In genomic region chr7:84701524-84702306, GRCh38 we compare ENCODE assay signal across 10 cellular contexts.
A peak's percentile ranks its signal among the peaks of the same experiment; 100 is the strongest.
DNase-seq lines count a peak whose midpoint lies in the region; ATAC-seq and TF ChIP-seq lines count a peak whose summit lies in the region.
"Had no signal": no experiment of that assay in that cellular context is flagged by ENCODE, and none has a peak within 500 bp of the region (broad histone marks: within the 10 kb centered on the region; RNA-seq: fewer than 3 reads in every experiment).

No MANE protein-coding gene starts in this region.

- no peaks in the 10 kb centered on the region for H3K36me3 ChIP-seq in HCT116 (ENCODE audit: control insufficient read depth in 1 of 2, insufficient read depth in 2 of 2, low read length in 2 of 2)

- no peaks in the 10 kb centered on the region for H4K20me1 ChIP-seq in HCT116 (ENCODE audit: insufficient read depth)

- no peaks in the 10 kb centered on the region for H3K9me3 ChIP-seq in HCT116 (ENCODE audit: control insufficient read depth in 1 of 2, insufficient read depth in 1 of 2, low read depth in 1 of 2, low read length in 2 of 2)

- H3K27me3 ChIP-seq in HCT116 (ENCODE audit: insufficient read depth, low read length), result no peaks in the 10 kb centered on the region
- H3K27me3 ChIP-seq: dorsolateral prefrontal cortex had no signal

- H3K9me2 ChIP-seq in HCT116 (ENCODE audit: insufficient read depth), result no peaks in the 10 kb centered on the region

- no peak overlapping the region for H3K27ac ChIP-seq in HCT116 (ENCODE audit: low read depth, low read length)
- H3K27ac ChIP-seq: dorsolateral prefrontal cortex had no signal

- POLR2A ChIA-PET in HCT116 (lab: Charles Lee), result no interaction called here

- peak overlapping the region; percentile 36 for H3K9ac ChIP-seq in HCT116 (ENCODE audit: low read length)

- TF ChIP-seq POLR2A in HCT116 (IDR thresholded peaks at IDR 0.05; ENCODE audit: borderline replicate concordance, extremely low read depth, insufficient read depth, insufficient read length), result no peak

- no peak for TF ChIP-seq CTCF in HCT116 (IDR thresholded peaks at IDR 0.05 in 2 of 3, conservative IDR thresholded peaks at IDR 0.05 in 1 of 3; ENCODE audit: borderline replicate concordance in 1 of 3, insufficient read depth in 1 of 3, low read depth in 2 of 3, low read length in 2 of 3)

- DNase-seq in HCT116 (ENCODE audit: low read depth, low spot score), result peak; percentile 94
- peak; percentile 97 for DNase-seq in RPMI7951 (ENCODE audit: low read depth)
- peak; percentile 95 for DNase-seq in fibroblast of gingiva (ENCODE audit: low read depth)
- DNase-seq in skeletal muscle cell (ENCODE audit: low read depth), result peak; percentile 76
- DNase-seq in NCI-H128 (lab: John Stamatoyannopoulos, UW; ENCODE audit: unreplicated experiment), result no peak
- no peak for DNase-seq in OCI-M1 (lab: John Stamatoyannopoulos, UW)
- DNase-seq in stimulated activated naive CD8-positive, alpha-beta T cell treated with anti-CD3 and anti-CD28 coated beads, Interleukin-15, Interleukin-2, amounts not matched to agents 100 U/mL and 50 U/mL, for 24 hours, result no peak
- DNase-seq: activated CD8-positive, alpha-beta T cell treated with anti-CD3 and anti-CD28 coated beads, Interleukin-2, amount 10 ng/mL, durations not matched to agents 7 days and 5 days; dorsolateral prefrontal cortex had no signal

- ATAC-seq in HCT116 (peak; percentile 94), GM21390 (IDR thresholded peaks at IDR 0.05; ENCODE audit: unreplicated experiment) (no peak)
- no peak for ATAC-seq in stimulated activated naive CD8-positive, alpha-beta T cell treated with anti-CD3 and anti-CD28 coated beads, Interleukin-15, Interleukin-2, amounts not matched to agents 100 U/mL and 50 U/mL, for 24 hours
- ATAC-seq: activated CD8-positive, alpha-beta T cell treated with anti-CD3 and anti-CD28 coated beads, Interleukin-2, amount 10 ng/mL, durations not matched to agents 7 days and 5 days had no signal

- intact Hi-C loops in HCT116 (cut with micrococcal nuclease), result no loop called here

- CTCF ChIA-PET in HCT116 (lab: Charles Lee), result no interaction called here

- peak overlapping the region; percentile 83 for H2AFZ ChIP-seq in HCT116 (ENCODE audit: low read depth, low read length, poor library complexity, severe bottlenecking)

- no peak for TF ChIP-seq RAD21 in HCT116 (IDR thresholded peaks at IDR 0.05; ENCODE audit: low read depth)

- no peaks in the 10 kb centered on the region for H3K79me2 ChIP-seq in HCT116 (ENCODE audit: insufficient read depth, low read length)

- peak overlapping the region; percentile 64 for H3K4me2 ChIP-seq in HCT116 (ENCODE audit: low read length)

- H3K4me3 ChIP-seq in HCT116 (replicated peaks in 1 of 2; ENCODE audit: low read depth in 1 of 2, low read length in 2 of 2) (peak overlapping the region in 1 of 2 experiments; percentile 27; a peak in 2 of 4 replicates), skeletal muscle cell (ENCODE audit: low read depth, low read length) (no peak overlapping the region)
- H3K4me3 ChIP-seq: dorsolateral prefrontal cortex had no signal

- BruUV-seq in HCT116 (replicated peaks; lab: Mats Ljungman, UMichigan), result no TSS peak

- RAD21 ChIA-PET in HCT116 (lab: Charles Lee; ENCODE audit: low non-redundant PET in 1 of 2, low total read pairs in 2 of 2, uncharacterized antibody in 2 of 2, unreplicated experiment in 2 of 2), result no interaction called here

- H3K4me1 ChIP-seq in HCT116 (ENCODE audit: control insufficient read depth in 1 of 2, insufficient read depth in 2 of 2, low read length in 2 of 2), result peaks cover 8 to 28% of the 10 kb centered on the region in 2 experiments

TF ChIP-seq in HCT116, 20 proteins besides CTCF, POLR2A, EP300 and RAD21:
- TF ChIP-seq MAX (IDR thresholded peaks at IDR 0.05) (peak; percentile 37; the same call in 1 of the 2 replicates), EZH2 (IDR thresholded peaks at IDR 0.05) (no peak), JUND (IDR thresholded peaks at IDR 0.05) (peak; percentile 80), TCF7L2 (IDR thresholded peaks at IDR 0.05; ENCODE audit: borderline replicate concordance, extremely low read depth, insufficient read depth, insufficient read length) (peak; percentile 72), FOSL1 (IDR thresholded peaks at IDR 0.05; ENCODE audit: low read depth) (peak; percentile 82), SRF (IDR thresholded peaks at IDR 0.05; ENCODE audit: low read depth) (no peak), REST (IDR thresholded peaks at IDR 0.05; ENCODE audit: low read depth) (no peak), EGR1 (IDR thresholded peaks at IDR 0.05; ENCODE audit: low read depth) (no peak), CBX3 (IDR thresholded peaks at IDR 0.05; ENCODE audit: low read depth) (peak; percentile 57; the same call in 1 of the 2 replicates), SP1 (IDR thresholded peaks at IDR 0.05; ENCODE audit: low read depth) (peak; percentile 63; the same call in 1 of the 2 replicates), SIN3A (IDR thresholded peaks at IDR 0.05; ENCODE audit: low read depth) (no peak; the same call in 1 of the 2 replicates), ELF1 (IDR thresholded peaks at IDR 0.05; ENCODE audit: borderline replicate concordance, low read depth) (no peak)

Comparison
In these comparisons a context has a peak if more than half of its experiments do, and no peak if none do; other contexts are left out.
1. DNase-seq: peak in HCT116 (single experiment), RPMI7951 (single experiment), fibroblast of gingiva (single experiment) and skeletal muscle cell (single experiment); none in NCI-H128 (single experiment), OCI-M1 (single experiment) and stimulated activated naive CD8-positive, alpha-beta T cell treated with anti-CD3 and anti-CD28 coated beads, Interleukin-15, Interleukin-2, amounts not matched to agents 100 U/mL and 50 U/mL, for 24 hours (single experiment).